Comparison of ENCODE assay signal across 19 cellular contexts in the genomic region with DNA sequence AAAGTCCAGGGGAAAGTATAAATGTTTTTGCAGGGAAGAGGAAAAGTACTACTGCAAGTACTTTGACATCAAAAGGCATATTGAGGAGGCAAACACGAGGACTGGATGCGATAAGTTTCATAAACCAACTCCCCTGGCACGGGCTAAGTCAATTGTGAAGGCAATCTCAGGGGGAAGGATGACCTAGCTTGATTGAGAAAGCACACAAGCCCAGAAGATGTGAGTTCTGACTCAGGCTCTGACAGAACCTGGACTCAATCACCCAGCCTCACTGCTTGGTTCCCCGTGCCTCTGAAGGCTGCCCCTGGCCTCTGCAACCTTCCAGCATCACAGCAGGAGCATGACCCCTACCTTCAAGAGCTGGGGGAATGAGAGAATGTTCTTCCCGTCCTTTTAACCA.
"Had no signal": no experiment of that assay in that cellular context is flagged by ENCODE, and none has a peak within 500 bp of the region (broad histone marks: within the 10 kb centered on the region; RNA-seq: fewer than 3 reads in every experiment).

No MANE protein-coding gene starts in this region.

- H3K27me3 ChIP-seq: ascending aorta, colonic mucosa, neutrophil, right atrium auricular region had no signal

- ATAC-seq: left cardiac atrium, SK-N-SH treated with all-trans-retinoic acid at 6 μM for 48 hours, WTC11 had no signal

- H3K4me1 ChIP-seq: colonic mucosa had no signal

- H3K9me3 Mint-ChIP-seq: activated naive CD8-positive, alpha-beta T cell treated with anti-CD3 and anti-CD28 coated beads for 36 hours; immature natural killer cell; naive B cell; T-helper 1 cell treated with Interleukin-12 subunit alpha and Interleukin-12 subunit beta and Interleukin-4 antibody, amounts not matched to agents 30 μg/mL and 1 μg/mL, for 36 hours had no signal

- H3K36me3 ChIP-seq: ascending aorta, colonic mucosa, neutrophil, right atrium auricular region had no signal

- H3K36me3 Mint-ChIP-seq: activated naive CD8-positive, alpha-beta T cell treated with anti-CD3 and anti-CD28 coated beads for 36 hours; naive B cell; WTC11 had no signal

- H3K4me3 Mint-ChIP-seq: activated naive CD8-positive, alpha-beta T cell treated with anti-CD3 and anti-CD28 coated beads for 36 hours; immature natural killer cell; naive B cell; T-helper 1 cell treated with Interleukin-12 subunit alpha and Interleukin-12 subunit beta and Interleukin-4 antibody, amounts not matched to agents 30 μg/mL and 1 μg/mL, for 36 hours; WTC11 had no signal

- H3K27ac Mint-ChIP-seq: activated naive CD8-positive, alpha-beta T cell treated with anti-CD3 and anti-CD28 coated beads for 36 hours; immature natural killer cell; naive B cell; T-helper 1 cell treated with Interleukin-12 subunit alpha and Interleukin-12 subunit beta and Interleukin-4 antibody, amounts not matched to agents 30 μg/mL and 1 μg/mL, for 36 hours; WTC11 had no signal

- H3K4me3 ChIP-seq: ascending aorta, colonic mucosa, lung, right atrium auricular region had no signal

- H3K4me1 Mint-ChIP-seq: immature natural killer cell, naive B cell had no signal

- H3K27me3 Mint-ChIP-seq: activated naive CD8-positive, alpha-beta T cell treated with anti-CD3 and anti-CD28 coated beads for 36 hours; naive B cell had no signal

- DNase-seq: activated CD4-positive, alpha-beta T cell treated with anti-CD3 and anti-CD28 coated beads, Interleukin-2, amount 50 U/mL, for 1 hour; activated CD8-positive, alpha-beta memory T cell treated with anti-CD3 and anti-CD28 coated beads, Interleukin-2, amount 50 U/mL, for 4 hours; activated effector memory CD4-positive, alpha-beta T cell treated with Interleukin-2 at 50 U/mL for 16 hours; activated naive CD8-positive, alpha-beta T cell treated with anti-CD3 and anti-CD28 coated beads for 36 hours; colonic mucosa; effector CD4-positive, alpha-beta T cell; immature natural killer cell; left cardiac atrium; naive B cell; SHP77; small intestine; stimulated activated naive CD4-positive, alpha-beta T cell treated with Interleukin-2 at 50 U/mL for 16 hours had no signal

- H3K9me3 ChIP-seq: ascending aorta, colonic mucosa, neutrophil, right atrium auricular region had no signal
